In the genomic region with DNA sequence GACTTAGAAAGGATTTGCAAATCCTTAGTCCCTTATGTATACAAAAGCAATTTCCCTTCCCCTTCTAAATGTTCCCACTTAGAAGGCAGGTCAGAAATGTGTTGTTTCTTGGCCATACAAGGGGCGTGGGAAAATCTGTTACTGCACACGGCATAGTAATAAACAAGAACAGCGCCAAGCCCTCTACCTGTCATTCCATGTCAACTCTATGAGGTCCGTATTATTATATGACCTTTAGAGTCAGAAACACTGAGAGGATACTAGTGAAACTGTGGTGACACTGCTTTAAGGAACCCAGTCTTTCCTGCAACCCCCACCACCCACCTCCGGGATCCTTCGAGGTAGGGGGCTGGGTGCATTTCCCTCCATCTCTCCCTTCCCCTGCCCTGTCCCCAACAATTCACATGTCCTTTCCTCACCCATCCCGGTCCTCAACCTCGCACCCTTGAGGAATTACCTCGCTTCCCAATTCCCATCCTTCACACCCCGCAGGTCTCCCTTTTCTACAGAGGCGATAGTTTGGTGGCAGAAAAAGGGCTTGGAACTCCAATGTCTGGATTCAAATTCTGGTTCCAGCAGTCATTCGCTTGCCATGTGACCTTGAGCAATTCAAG, we compare ENCODE assay signal across 8 cellular contexts. TPM values are rescaled to one million over a fixed set of nuclear protein-coding genes. Genes with fewer than 3 reads are reported as not detected.
DNase-seq lines count a peak whose midpoint lies in the region; ATAC-seq and TF ChIP-seq lines count a peak whose summit lies in the region.

No MANE protein-coding gene starts in this region.

- no peaks in the 10 kb centered on the region for H3K36me3 Mint-ChIP-seq in neural crest cell (ENCODE audit: low read depth)

- intact Hi-C loops in posterior cingulate gyrus (cut with DNase I) = loop anchor here (10.0 kb wide), 1 partner anchor 698 kb away; a partner anchor contains a TSS

- H3K4me1 Mint-ChIP-seq in neural crest cell = peaks cover 30% of the 10 kb centered on the region

- peak overlapping the region; percentile 78 for H3K27ac ChIP-seq in duodenal mucosa (ENCODE audit: low read depth, low read length)

- peak overlapping the region; percentile 100 for H3K4me3 Mint-ChIP-seq in neural crest cell

- H3K27me3 Mint-ChIP-seq in neural crest cell (ENCODE audit: low read depth) = peaks cover 3% of the 10 kb centered on the region

- peak overlapping the region; percentile 99 for H3K4me3 ChIP-seq in NB4 (ENCODE audit: low read depth, low read length)
- H3K4me3 ChIP-seq in duodenal mucosa (ENCODE audit: low read depth in 1 of 2, low read length in 2 of 2) = peak overlapping the region; percentile 88 to 99

- TF ChIP-seq POLR2A in NB4 (IDR thresholded peaks at IDR 0.05; ENCODE audit: extremely low read depth, insufficient read length) = no peak

- peak overlapping the region; percentile 93 to 99 for H3K9ac ChIP-seq in duodenal mucosa (ENCODE audit: low read depth in 1 of 2, low read length in 2 of 2)

- ATAC-seq in HG03108 (IDR thresholded peaks at IDR 0.05; ENCODE audit: unreplicated experiment) = no peak

- peaks cover 17 to 22% of the 10 kb centered on the region in 2 donors for H3K4me1 ChIP-seq in duodenal mucosa (ENCODE audit: control insufficient read depth in 1 of 2, insufficient read depth in 2 of 2, low read length in 2 of 2)

- H3K27me3 ChIP-seq in duodenal mucosa (ENCODE audit: control insufficient read depth in 1 of 2, insufficient read depth in 2 of 2, low read length in 2 of 2) = no peaks in the 10 kb centered on the region

- TF ChIP-seq CTCF in NB4 (IDR thresholded peaks at IDR 0.05; ENCODE audit: low read depth, low read length) (no peak), neural crest cell (conservative IDR thresholded peaks at IDR 0.05) (no peak)

- no peaks in the 10 kb centered on the region for H3K9me3 Mint-ChIP-seq in neural crest cell

- peaks cover 10% of the 10 kb centered on the region in 2 donors for H3K36me3 ChIP-seq in duodenal mucosa (ENCODE audit: control insufficient read depth in 1 of 2, insufficient read depth in 2 of 2, low read length in 2 of 2)

- DNase-seq in CD1c-positive myeloid dendritic cell (ENCODE audit: extremely low spot score) (peak; percentile 62), NB4 (ENCODE audit: low read depth) (no peak), neural crest cell (ENCODE audit: low read depth, low spot score) (no peak), NCI-H1417 (lab: John Stamatoyannopoulos, UW) (no peak), NCI-H524 (lab: John Stamatoyannopoulos, UW) (no peak), posterior cingulate gyrus (no peak)

- peak overlapping the region; percentile 100 for H3K27ac Mint-ChIP-seq in neural crest cell (ENCODE audit: unreplicated experiment)

- H3K9me3 ChIP-seq in duodenal mucosa (ENCODE audit: control insufficient read depth in 1 of 2, low read length in 2 of 2) = no peaks in the 10 kb centered on the region

RNA-seq across cellular contexts. Expression of a gene that starts 0.7 kb away (rescaled TPM):
- total RNA-seq in neural crest cell = 47.2 and 58.6 TPM in 2 replicates

RNA-seq across cellular contexts. Expression of a gene that starts 41.5 kb away (rescaled TPM):
- total RNA-seq in neural crest cell = 53.9 and 59.0 TPM in 2 replicates
